ENCODE assay signal across 8 cellular contexts in genomic region chr6:32195652-32195901, GRCh38. TPM values are rescaled to one million over a fixed set of nuclear protein-coding genes. Genes with fewer than 3 reads are reported as not detected.
DNase-seq lines count a peak whose midpoint lies in the region; TF ChIP-seq lines count a peak whose summit lies in the region.

No MANE protein-coding gene starts in this region.

- peaks cover 60% of the 10 kb centered on the region for H3K4me1 ChIP-seq in left ventricle myocardium inferior

- H3K9me3 Mint-ChIP-seq in HFFc6 = no peaks in the 10 kb centered on the region

- peak overlapping the region; percentile 99 for H3K27ac ChIP-seq in left ventricle myocardium inferior (replicated peaks)

- peak overlapping the region; percentile 100 for H3K27ac Mint-ChIP-seq in HFFc6

- intact Hi-C loops in left ventricle myocardium inferior (cut with micrococcal nuclease) (no loop called here), posterior vena cava (cut with DNase I) (no loop called here)

- DNase-seq in ELF-1 (ENCODE audit: low read depth, low spot score) = peak; percentile 100
- DNase-seq in HFFc6 = peak; percentile 100
- peak; percentile 97 for DNase-seq in NCI-H146 treated with DMSO at 0.1 percent for 48 hours (lab: John Stamatoyannopoulos, UW; ENCODE audit: unreplicated experiment)
- peak; percentile 98 to 100 (median 100) for DNase-seq in T-helper 2 cell
- peak; percentile 88 to 100 (median 100) for DNase-seq in anterior cingulate cortex (lab: John Stamatoyannopoulos, UW)
- DNase-seq in left ventricle myocardium inferior = peak; percentile 100
- peak; percentile 100 for DNase-seq in posterior vena cava (ENCODE audit: low spot score)
- peak; percentile 100 for DNase-seq in ureter (ENCODE audit: low spot score)

- no peaks in the 10 kb centered on the region for H3K9me3 ChIP-seq in left ventricle myocardium inferior (replicated peaks)

- peaks cover 42% of the 10 kb centered on the region for H3K4me1 Mint-ChIP-seq in HFFc6 (ENCODE audit: low read depth)

- no peaks in the 10 kb centered on the region for H3K36me3 Mint-ChIP-seq in HFFc6 (ENCODE audit: low read depth)

- H3K36me3 ChIP-seq in left ventricle myocardium inferior = no peaks in the 10 kb centered on the region

- peak overlapping the region; percentile 74 for H3K4me3 ChIP-seq in left ventricle myocardium inferior

- peaks cover under 1% of the 10 kb centered on the region for H3K27me3 Mint-ChIP-seq in HFFc6 (ENCODE audit: insufficient read depth)

- peak overlapping the region; percentile 95 for H3K4me3 Mint-ChIP-seq in HFFc6

- TF ChIP-seq CTCF in HFFc6 (IDR thresholded peaks at IDR 0.05) (peak; percentile 67), left ventricle myocardium inferior (IDR thresholded peaks at IDR 0.05; ENCODE audit: borderline replicate concordance) (peak; percentile 72)

- H3K27me3 ChIP-seq in left ventricle myocardium inferior (ENCODE audit: low read depth) = no peaks in the 10 kb centered on the region

RNA-seq across cellular contexts. Expression of gene GPSM3, which starts 3.1 kb away (rescaled TPM):
- total RNA-seq in HFFc6 (2021; fragmentation: NEBNext Ultra II Directional; extraction: Animal tissue kit (Norgen Biotek cat#: 25700)) = 10 to 100 TPM in 1 of 6 experiments, 1 to 10 TPM in 5; 4.0 to 10.1 (median 7.6) TPM
- total RNA-seq in left ventricle myocardium inferior (5.0 TPM), posterior vena cava (10 to 100 TPM; 15.4 to 22.1 TPM), ureter (33.9 TPM)

RNA-seq across cellular contexts. Expression of gene PBX2, which starts 5.6 kb away (rescaled TPM):
- total RNA-seq in HFFc6 (2021; fragmentation: NEBNext Ultra II Directional; extraction: Animal tissue kit (Norgen Biotek cat#: 25700)) = 10 to 100 TPM; 50.7 to 61.4 (median 56.2) TPM
- 36.5 TPM for total RNA-seq in left ventricle myocardium inferior
- total RNA-seq in posterior vena cava = 10 to 100 TPM; 49.4 to 53.1 TPM
- 103 TPM for total RNA-seq in ureter

RNA-seq across cellular contexts. Expression of gene AGER, which starts 11.5 kb away (rescaled TPM):
- 1 to 10 TPM; 6.2 to 7.6 (median 6.5) TPM for total RNA-seq in HFFc6 (2021; fragmentation: NEBNext Ultra II Directional; extraction: Animal tissue kit (Norgen Biotek cat#: 25700))
- total RNA-seq in left ventricle myocardium inferior (1.8 TPM), posterior vena cava (1 to 10 TPM; 4.6 to 7.3 TPM), ureter (16.9 TPM)

RNA-seq across cellular contexts. Expression of gene RNF5, which starts 17.4 kb away (rescaled TPM):
- 10 to 100 TPM; 30.0 to 37.4 (median 34.7) TPM for total RNA-seq in HFFc6 (2021; fragmentation: NEBNext Ultra II Directional; extraction: Animal tissue kit (Norgen Biotek cat#: 25700))
- total RNA-seq in left ventricle myocardium inferior (76.0 TPM), posterior vena cava (10 to 100 TPM; 43.2 to 46.7 TPM), ureter (44.4 TPM)

RNA-seq across cellular contexts. Expression of gene AGPAT1, which starts 19.7 kb away (rescaled TPM):
- 100 to 1,000 TPM in 5 of 6 experiments, 10 to 100 TPM in 1; 88.8 to 114 (median 104) TPM for total RNA-seq in HFFc6 (2021; fragmentation: NEBNext Ultra II Directional; extraction: Animal tissue kit (Norgen Biotek cat#: 25700))
- total RNA-seq in left ventricle myocardium inferior (43.0 TPM), posterior vena cava (10 to 100 TPM; 42.0 to 53.3 TPM), ureter (65.0 TPM)

Comparison
In these comparisons a context has a peak if more than half of its experiments do, and no peak if none do; other contexts are left out.
1. Peak in every context shown above with its lines: DNase-seq, H3K4me3 ChIP-seq and H3K27ac ChIP-seq.